ENCODE assay signal across 8 cellular contexts in genomic region chr7:128103498-128104108, GRCh38.
DNase-seq lines count a peak whose midpoint lies in the region; ATAC-seq and TF ChIP-seq lines count a peak whose summit lies in the region.

No MANE protein-coding gene starts in this region.

- H3K79me2 ChIP-seq in SU-DHL-6 (ENCODE audit: insufficient read depth, low read length) (no peaks in the 10 kb centered on the region), PC-9 (ENCODE audit: low read depth) (no peaks in the 10 kb centered on the region)

- H3K9me2 ChIP-seq in SU-DHL-6 (replicated peaks; ENCODE audit: insufficient read depth, low read length): no peaks in the 10 kb centered on the region
- no peaks in the 10 kb centered on the region for H3K9me2 ChIP-seq in PC-9 (ENCODE audit: insufficient read depth)

- POLR2A ChIA-PET in PC-9 (lab: Charles Lee; ENCODE audit: unreplicated experiment): no interaction called here

- peak overlapping the region; percentile 63 for H3K27ac ChIP-seq in SU-DHL-6 (ENCODE audit: low read depth, low read length)
- H3K27ac ChIP-seq in rectal smooth muscle tissue (ENCODE audit: low read depth, low read length): no peak overlapping the region
- no peak overlapping the region for H3K27ac ChIP-seq in PC-9

- peak overlapping the region; percentile 65 for H3K4me3 ChIP-seq in SU-DHL-6 (ENCODE audit: insufficient read depth, low read length, poor library complexity, severe bottlenecking)
- H3K4me3 ChIP-seq in fibroblast of villous mesenchyme (ENCODE audit: low read depth, low read length): peak overlapping the region; percentile 50
- peak overlapping the region; percentile 45 for H3K4me3 ChIP-seq in rectal smooth muscle tissue (ENCODE audit: low read length)
- H3K4me3 ChIP-seq in PC-9: no peak overlapping the region

- ATAC-seq in GM21528 (IDR thresholded peaks at IDR 0.05; ENCODE audit: low FRiP score, unreplicated experiment): peak; percentile 47

- H3K4me2 ChIP-seq in SU-DHL-6 (ENCODE audit: low read depth, low read length, poor library complexity, severe bottlenecking): peak overlapping the region; percentile 83
- H3K4me2 ChIP-seq in PC-9: no peak overlapping the region

- H2AFZ ChIP-seq in SU-DHL-6 (ENCODE audit: low read depth, low read length, severe bottlenecking): peak overlapping the region; percentile 75
- H2AFZ ChIP-seq in PC-9: no peak overlapping the region

- peak overlapping the region; percentile 80 for H3K9ac ChIP-seq in SU-DHL-6 (ENCODE audit: low read length)
- H3K9ac ChIP-seq in rectal smooth muscle tissue (ENCODE audit: low read length): no peak overlapping the region

- DNase-seq in COLO668 (lab: John Stamatoyannopoulos, UW; ENCODE audit: unreplicated experiment) (peak; percentile 23), fibroblast of villous mesenchyme (ENCODE audit: low read depth) (peak; percentile 39), NCI-H146 (lab: John Stamatoyannopoulos, UW) (no peak), PC-9 (no peak), kidney glomerular epithelial cell (lab: John Stamatoyannopoulos, UW) (no peak)

- BruUV-seq in PC-9 (replicated peaks; lab: Mats Ljungman, UMichigan): no TSS peak

- CTCF ChIA-PET in PC-9 (lab: Charles Lee): no interaction called here

- no peaks in the 10 kb centered on the region for H3K4me1 ChIP-seq in rectal smooth muscle tissue (ENCODE audit: control insufficient read depth, insufficient read depth, low read length)
- no peaks in the 10 kb centered on the region for H3K4me1 ChIP-seq in PC-9 (replicated peaks; ENCODE audit: insufficient read depth)

- no peaks in the 10 kb centered on the region for H3K27me3 ChIP-seq in SU-DHL-6 (ENCODE audit: low read length)
- H3K27me3 ChIP-seq in rectal smooth muscle tissue (ENCODE audit: control insufficient read depth, insufficient read depth, low read length): peaks cover 9% of the 10 kb centered on the region
- peaks cover 6% of the 10 kb centered on the region for H3K27me3 ChIP-seq in PC-9 (ENCODE audit: insufficient read depth, low read depth)

- intact Hi-C loops in PC-9 (cut with micrococcal nuclease; ENCODE audit: unreplicated experiment): no loop called here

- no peaks in the 10 kb centered on the region for H3K36me3 ChIP-seq in SU-DHL-6 (ENCODE audit: low read length)
- no peaks in the 10 kb centered on the region for H3K36me3 ChIP-seq in rectal smooth muscle tissue (ENCODE audit: control insufficient read depth, insufficient read depth, low read length)
- no peaks in the 10 kb centered on the region for H3K36me3 ChIP-seq in PC-9 (ENCODE audit: low read depth)

- H3F3A ChIP-seq in SU-DHL-6 (ENCODE audit: insufficient read depth) (peaks cover 24% of the 10 kb centered on the region), PC-9 (ENCODE audit: insufficient read depth, low read depth) (no peaks in the 10 kb centered on the region)

- TF ChIP-seq CTCF in SU-DHL-6 (IDR thresholded peaks at IDR 0.05; ENCODE audit: insufficient read depth, low read length, poor library complexity, severe bottlenecking) (no peak), fibroblast of villous mesenchyme (IDR thresholded peaks at IDR 0.05; ENCODE audit: insufficient read depth, low read depth, low read length) (no peak), PC-9 (conservative IDR thresholded peaks at IDR 0.05) (no peak)

- no peaks in the 10 kb centered on the region for H3K9me3 ChIP-seq in SU-DHL-6 (ENCODE audit: insufficient read depth, low read length)
- H3K9me3 ChIP-seq in PC-9 (ENCODE audit: insufficient read depth, low read depth): no peaks in the 10 kb centered on the region

- H4K20me1 ChIP-seq in SU-DHL-6 (ENCODE audit: low read depth, low read length): no peaks in the 10 kb centered on the region
- H4K20me1 ChIP-seq in PC-9 (ENCODE audit: insufficient read depth): no peaks in the 10 kb centered on the region; the same call in 1 of the 2 replicates

Comparison
In these comparisons a context has a peak if more than half of its experiments do, and no peak if none do; other contexts are left out.
1. DNase-seq: peak in COLO668 (single experiment) and fibroblast of villous mesenchyme (single experiment); none in NCI-H146 (single experiment), PC-9 (0 of 2) and kidney glomerular epithelial cell (single experiment).